In the genomic region with DNA sequence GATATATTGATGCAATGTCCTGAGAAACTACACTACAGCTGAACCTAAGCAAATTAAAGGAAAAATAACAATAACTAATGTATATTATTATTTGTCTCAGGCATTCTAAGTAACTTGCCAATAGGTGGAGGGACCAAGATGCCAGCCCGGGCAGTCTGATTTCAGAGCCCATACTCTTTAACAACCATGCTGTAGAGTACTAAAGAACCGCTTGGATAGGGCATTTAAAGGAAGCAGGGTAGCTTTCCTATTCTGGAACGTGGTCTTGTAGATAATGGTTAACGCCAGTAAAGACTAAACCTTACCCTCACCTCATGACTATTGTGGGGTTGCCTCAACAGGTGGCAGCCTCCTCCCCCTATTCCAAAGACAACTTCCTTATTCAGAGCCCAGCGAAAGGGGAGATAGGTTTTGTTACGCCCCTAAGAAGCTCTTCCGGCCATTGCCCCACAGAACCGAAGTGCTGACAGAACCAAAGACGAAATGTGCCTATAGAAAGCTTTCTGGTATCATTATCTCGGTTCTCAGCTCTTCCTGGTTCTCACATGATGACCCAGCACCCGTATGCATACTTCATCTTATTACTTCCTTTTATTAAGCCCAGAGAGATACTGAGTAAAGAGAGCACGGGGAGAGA, we compare ENCODE assay signal across 8 cellular contexts. TPM values are rescaled to one million over a fixed set of nuclear protein-coding genes. Genes with fewer than 3 reads are reported as not detected.
A peak's percentile ranks its signal among the peaks of the same experiment; 100 is the strongest.
DNase-seq lines count a peak whose midpoint lies in the region; ATAC-seq, FAIRE-seq and TF ChIP-seq lines count a peak whose summit lies in the region.

No MANE protein-coding gene starts in this region.

- H3K36me3 Mint-ChIP-seq in mesothelial cell of epicardium = no peaks in the 10 kb centered on the region

- H2BK5ac ChIP-seq in H1 (ENCODE audit: low read depth, low read length) = peak overlapping the region; percentile 87

- no peak overlapping the region; the same call in 1 of the 2 replicates for H2BK20ac ChIP-seq in H1 (ENCODE audit: low read length)

- ATAC-seq in HG02970 (IDR thresholded peaks at IDR 0.05; ENCODE audit: low FRiP score, unreplicated experiment) = peak; percentile 36

- TF ChIP-seq CTCF in 22Rv1 (IDR thresholded peaks at IDR 0.05) (no peak), H1 (IDR thresholded peaks at IDR 0.05; ENCODE audit: control extremely low read depth in 1 of 3, insufficient read depth in 1 of 3, low read depth in 1 of 3, low read length in 3 of 3) (peak in 1 of 3 experiments; percentile 5; a peak in 1 of 4 replicates), mesothelial cell of epicardium (IDR thresholded peaks at IDR 0.05; ENCODE audit: unreplicated experiment) (no peak), stomach (IDR thresholded peaks at IDR 0.05) (no peak)

- no peaks in the 10 kb centered on the region for H3K9me3 Mint-ChIP-seq in mesothelial cell of epicardium

- H3K56ac ChIP-seq in H1 (replicated peaks; ENCODE audit: insufficient read length, low read depth, low read length) = no peak overlapping the region

- no peak overlapping the region for H4K5ac ChIP-seq in H1 (ENCODE audit: insufficient read length, low read depth, low read length)

- no peak overlapping the region for H3K23ac ChIP-seq in H1 (ENCODE audit: insufficient read length)

- peak overlapping the region; percentile 92 for H3K4me3 Mint-ChIP-seq in mesothelial cell of epicardium

- H3K4me1 Mint-ChIP-seq in mesothelial cell of epicardium = peaks cover 50% of the 10 kb centered on the region

- no peak overlapping the region for H2BK15ac ChIP-seq in H1 (ENCODE audit: low read length)

- H3K18ac ChIP-seq in H1 (ENCODE audit: extremely low read depth, low read length) = peak overlapping the region; percentile 73

- H4K91ac ChIP-seq in H1 (replicated peaks; ENCODE audit: insufficient read length, low read length) = no peak overlapping the region

- intact Hi-C loops in stomach (cut with DNase I; ENCODE audit: low total_unique reads) = no loop called here

- peak overlapping the region; percentile 51 to 85 (median 54) for H3K4me3 ChIP-seq in H1 (ENCODE audit: extremely low read depth in 1 of 4, insufficient read depth in 2 of 4, low read depth in 3 of 4, low read length in 4 of 4)
- peak overlapping the region; percentile 60 to 91 (median 84) for H3K4me3 ChIP-seq in stomach

- H3K79me2 ChIP-seq in H1 (ENCODE audit: control insufficient read depth in 1 of 2, insufficient read depth in 2 of 2, low read length in 2 of 2) = peaks cover 20 to 38% of the 10 kb centered on the region in 2 experiments

- H3K27ac Mint-ChIP-seq in mesothelial cell of epicardium = peak overlapping the region; percentile 100

- H4K20me1 ChIP-seq in H1 (replicated peaks in 1 of 2; ENCODE audit: control insufficient read depth in 1 of 2, insufficient read depth in 2 of 2, low read length in 2 of 2) = peaks cover 0 to 2% of the 10 kb centered on the region in 2 experiments

- TF ChIP-seq EP300 in H1 (IDR thresholded peaks at IDR 0.05; ENCODE audit: borderline replicate concordance in 1 of 2, low read depth in 2 of 2, low read length in 2 of 2) (no peak), stomach (IDR thresholded peaks at IDR 0.05) (no peak)

- H2BK120ac ChIP-seq in H1 (replicated peaks; ENCODE audit: low read depth, low read length) = no peak overlapping the region

- POLR2A ChIA-PET in H1 (lab: Charles Lee; ENCODE audit: partially characterized antibody) = interaction anchor here (1.0 to 5.9 kb wide), 10 partner anchors 17 to 81 kb away, joined by 3 to 55 read pairs (median 6); no protein-coding TSS in a partner anchor

- H3K9me3 ChIP-seq in H1 (ENCODE audit: insufficient read depth in 2 of 2, low read depth in 1 of 2, low read length in 1 of 2) = no peaks in the 10 kb centered on the region
- H3K9me3 ChIP-seq in stomach = no peaks in the 10 kb centered on the region

- DNase-seq in GM18507 (ENCODE audit: extremely low spot score, insufficient read length, low read depth) (peak; percentile 39), NCI-H2171 (lab: John Stamatoyannopoulos, UW) (peak; percentile 17), H1 (ENCODE audit: low read depth in 1 of 2, low spot score in 2 of 2) (peak in 1 of 2 experiments; percentile 54), mesothelial cell of epicardium (ENCODE audit: low spot score in 2 of 2, unreplicated experiment in 2 of 2) (peak in 1 of 2 experiments; percentile 40), stomach (peak; percentile 50)
- DNase-seq in activated CD4-positive, alpha-beta T cell treated with anti-CD3 and anti-CD28 coated beads for 48 hours = peak; percentile 31

- no peaks in the 10 kb centered on the region for H3K27me3 Mint-ChIP-seq in mesothelial cell of epicardium (ENCODE audit: low read depth)

- no peak overlapping the region for H3K4ac ChIP-seq in H1 (replicated peaks; ENCODE audit: insufficient read length, low read depth, low read length)

- H3K79me1 ChIP-seq in H1 (ENCODE audit: low read depth, low read length) = no peaks in the 10 kb centered on the region

- CTCF ChIA-PET in H1 (lab: Charles Lee; ENCODE audit: partially characterized antibody) = interaction anchor here (0.6 to 2.0 kb wide), 21 partner anchors 9 to 359 kb away, joined by 3 to 19 read pairs (median 4); no protein-coding TSS in a partner anchor

- no peak overlapping the region for H3K14ac ChIP-seq in H1 (ENCODE audit: insufficient read length)

- H2AK5ac ChIP-seq in H1 (ENCODE audit: low read depth, low read length) = no peak overlapping the region

- no peak overlapping the region for H4K8ac ChIP-seq in H1 (ENCODE audit: extremely low read depth, insufficient read depth, low read length)

- TF ChIP-seq RAD21 in H1 (IDR thresholded peaks at IDR 0.05 in 1 of 2, conservative IDR thresholded peaks at IDR 0.05 in 1 of 2; ENCODE audit: low read depth in 2 of 2, low read length in 2 of 2) = peak; percentile 33 to 46; a peak in 3 of 4 replicates

- TF ChIP-seq POLR2A in H1 (IDR thresholded peaks at IDR 0.05; ENCODE audit: control extremely low read depth in 1 of 2, low read depth in 2 of 2, low read length in 2 of 2) (no peak; a peak in 1 of 3 replicates), stomach (IDR thresholded peaks at IDR 0.05) (no peak)

- WGBS in H1 (ENCODE audit: extremely low coverage in 1 of 2, insufficient coverage in 1 of 2, insufficient read length in 1 of 2, insufficient replicate concordance in 2 of 2, low coverage in 1 of 2, low lambda C conversion rate in 2 of 2, missing lambda C conversion rate in 1 of 2), 2 experiments = 8% methylated on average over 12 of the region's 12 CpGs; no CpG with 5 or more reads in 1 of the 2 experiments
- 1 to 2% (median 1%) methylated on average over 12 of the region's 12 CpGs for WGBS in stomach, 5 donors

- H3K27me3 ChIP-seq in H1 (replicated peaks in 1 of 4; ENCODE audit: control insufficient read depth in 3 of 4, extremely low read depth in 1 of 4, insufficient read depth in 3 of 4, low read length in 3 of 4) = no peaks in the 10 kb centered on the region
- H3K27me3 ChIP-seq in stomach = no peaks in the 10 kb centered on the region

- peaks cover 0 to 16% (median 0%) of the 10 kb centered on the region in 4 experiments; a peak in 1 of 8 replicates for H3K36me3 ChIP-seq in H1 (ENCODE audit: control insufficient read depth in 2 of 4, insufficient read depth in 4 of 4, low read length in 3 of 4)
- no peaks in the 10 kb centered on the region for H3K36me3 ChIP-seq in stomach

- no peaks in the 10 kb centered on the region; the same call in 1 of the 2 replicates for H3K23me2 ChIP-seq in H1 (ENCODE audit: low read depth, low read length)

- peak overlapping the region; percentile 58 to 73 for H3K4me2 ChIP-seq in H1 (ENCODE audit: insufficient read depth in 1 of 2, low read depth in 2 of 2, low read length in 2 of 2)

- H3K27ac ChIP-seq in 22Rv1 (peak overlapping the region; percentile 92), H1 (ENCODE audit: low read depth, low read length) (peak overlapping the region; percentile 77), stomach (peak overlapping the region; percentile 96 to 99 (median 98))

- peak overlapping the region; percentile 62 to 79 (median 73) for H3K9ac ChIP-seq in H1 (replicated peaks in 1 of 4; ENCODE audit: extremely low read depth in 1 of 4, low read depth in 3 of 4, low read length in 3 of 4)

- peak overlapping the region; percentile 51; the same call in 1 of the 2 replicates for H2BK12ac ChIP-seq in H1 (ENCODE audit: low read depth, low read length)

- H3K4me1 ChIP-seq in H1 (replicated peaks in 1 of 4; ENCODE audit: control insufficient read depth in 3 of 4, insufficient read depth in 4 of 4, low read length in 3 of 4) (peaks cover 0 to 16% (median 10%) of the 10 kb centered on the region in 4 experiments; a peak in 5 of 7 replicates), stomach (peaks cover 2 to 43% (median 31%) of the 10 kb centered on the region in 4 donors)

- no peak overlapping the region for H2AFZ ChIP-seq in H1 (ENCODE audit: low read length)

- FAIRE-seq in GM18507 (lab: Jason Lieb, UNC) (no peak), H1 (lab: Jason Lieb, UNC) (no peak)

TF ChIP-seq in H1, 55 proteins besides CTCF, POLR2A, EP300 and RAD21 (continues in another document):
- TF ChIP-seq TAF7 (optimal IDR thresholded peaks at IDR 0.05; ENCODE audit: borderline replicate concordance, low read depth, low read length) (no peak), NRF1 (IDR thresholded peaks at IDR 0.05; ENCODE audit: low read depth, low read length) (no peak), ASH2L (IDR thresholded peaks at IDR 0.05; ENCODE audit: low read length) (peak; percentile 37), YY1 (IDR thresholded peaks at IDR 0.05; ENCODE audit: low read depth, low read length) (0 out of 2 replicates have a peak, but pooled peaks have one; percentile 6), MAX (IDR thresholded peaks at IDR 0.05) (peak; percentile 42; the same call in 1 of the 2 replicates), POLR2AphosphoS5 (IDR thresholded peaks at IDR 0.05; ENCODE audit: low read depth, low read length) (no peak; the same call in 1 of the 2 replicates), SIN3A (conservative IDR thresholded peaks at IDR 0.05 in 1 of 2, IDR thresholded peaks at IDR 0.05 in 1 of 2; ENCODE audit: low read depth in 1 of 2, low read length in 2 of 2) (no peak)

RNA-seq across cellular contexts. Expression of gene C1GALT1, which starts 0.7 kb away (rescaled TPM):
- total RNA-seq in H1 (2021; fragmentation: NEBNext Ultra II Directional; extraction: Animal tissue kit (Norgen Biotek cat#: 25700)) = 94.0 and 94.2 TPM in 2 replicates
- 18.7 and 22.9 TPM in 2 replicates for polyA plus RNA-seq in H1 (2011; rRNA removed)
- 26.6 TPM for polyA plus RNA-seq in H1 (2011; cell fraction: cytosol; rRNA removed)
- 14.5 TPM for polyA plus RNA-seq in H1 (2011; cell fraction: nucleus; rRNA removed)
- 24.9 to 57.2 TPM (median 35.1 TPM) in 4 replicates for polyA plus RNA-seq in H1 (2012, experiment 1 of 2)
- polyA plus RNA-seq in H1 (2012, experiment 2 of 2) = 6.7 TPM
- polyA plus RNA-seq in H1 (2013, experiment 1 of 2) = 54.7 TPM
- 60.5 TPM for polyA plus RNA-seq in H1 (2013, experiment 2 of 2)
- polyA minus RNA-seq in H1 (2011; rRNA and poly(A)+ RNA removed) = 28.4 and 53.6 TPM in 2 replicates
- polyA minus RNA-seq in H1 (2011; cell fraction: cytosol; rRNA and poly(A)+ RNA removed) = 28.0 TPM
- polyA minus RNA-seq in H1 (2011; cell fraction: nucleus; rRNA and poly(A)+ RNA removed) = 86.1 TPM
- total RNA-seq in mesothelial cell of epicardium = 32.7 to 36.9 TPM (median 36.8 TPM) in 3 replicates
- 10 to 100 TPM in 4 of 5 donors, 1 to 10 TPM in 1; 2.6 to 50.9 (median 25.1) TPM for total RNA-seq in stomach
- 1 to 10 TPM; 2.7 to 9.3 (median 4.0) TPM for polyA plus RNA-seq in stomach
